In the genomic region with DNA sequence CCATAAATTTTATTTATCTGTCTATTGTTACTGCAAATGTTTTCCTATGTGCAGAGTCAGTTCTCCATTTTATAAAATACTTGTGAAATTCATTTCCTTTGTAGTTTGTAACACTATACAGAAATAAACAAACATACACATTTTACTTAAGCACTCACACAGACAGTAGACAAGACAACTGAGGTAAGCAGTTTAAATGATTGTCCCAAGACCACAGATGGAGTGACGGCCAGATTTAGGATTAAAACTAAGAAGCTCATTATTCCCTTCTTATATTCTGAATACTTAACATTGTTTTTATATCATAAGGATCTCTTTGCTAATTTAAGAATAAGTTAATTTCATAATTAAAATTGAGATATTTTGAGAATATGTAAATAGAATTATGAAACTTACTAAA, we compare ENCODE assay signal across 2 cellular contexts.
TF ChIP-seq lines count a peak whose summit lies in the region.

No MANE protein-coding gene starts in this region.

TF ChIP-seq in SK-N-SH, 30 proteins besides CTCF, POLR2A, EP300 and RAD21 (continued from another document):
- TF ChIP-seq, protein P1, sequence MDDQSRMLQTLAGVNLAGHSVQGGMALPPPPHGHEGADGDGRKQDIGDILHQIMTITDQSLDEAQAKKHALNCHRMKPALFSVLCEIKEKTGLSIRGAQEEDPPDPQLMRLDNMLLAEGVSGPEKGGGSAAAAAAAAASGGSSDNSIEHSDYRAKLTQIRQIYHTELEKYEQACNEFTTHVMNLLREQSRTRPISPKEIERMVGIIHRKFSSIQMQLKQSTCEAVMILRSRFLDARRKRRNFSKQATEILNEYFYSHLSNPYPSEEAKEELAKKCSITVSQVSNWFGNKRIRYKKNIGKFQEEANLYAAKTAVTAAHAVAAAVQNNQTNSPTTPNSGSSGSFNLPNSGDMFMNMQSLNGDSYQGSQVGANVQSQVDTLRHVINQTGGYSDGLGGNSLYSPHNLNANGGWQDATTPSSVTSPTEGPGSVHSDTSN (IDR thresholded peaks at IDR 0.05) = no peak
- TF ChIP-seq JUND (IDR thresholded peaks at IDR 0.05) = no peak
- no peak for TF ChIP-seq RCOR1 (IDR thresholded peaks at IDR 0.05; ENCODE audit: low read length)
- TF ChIP-seq, protein P2, sequence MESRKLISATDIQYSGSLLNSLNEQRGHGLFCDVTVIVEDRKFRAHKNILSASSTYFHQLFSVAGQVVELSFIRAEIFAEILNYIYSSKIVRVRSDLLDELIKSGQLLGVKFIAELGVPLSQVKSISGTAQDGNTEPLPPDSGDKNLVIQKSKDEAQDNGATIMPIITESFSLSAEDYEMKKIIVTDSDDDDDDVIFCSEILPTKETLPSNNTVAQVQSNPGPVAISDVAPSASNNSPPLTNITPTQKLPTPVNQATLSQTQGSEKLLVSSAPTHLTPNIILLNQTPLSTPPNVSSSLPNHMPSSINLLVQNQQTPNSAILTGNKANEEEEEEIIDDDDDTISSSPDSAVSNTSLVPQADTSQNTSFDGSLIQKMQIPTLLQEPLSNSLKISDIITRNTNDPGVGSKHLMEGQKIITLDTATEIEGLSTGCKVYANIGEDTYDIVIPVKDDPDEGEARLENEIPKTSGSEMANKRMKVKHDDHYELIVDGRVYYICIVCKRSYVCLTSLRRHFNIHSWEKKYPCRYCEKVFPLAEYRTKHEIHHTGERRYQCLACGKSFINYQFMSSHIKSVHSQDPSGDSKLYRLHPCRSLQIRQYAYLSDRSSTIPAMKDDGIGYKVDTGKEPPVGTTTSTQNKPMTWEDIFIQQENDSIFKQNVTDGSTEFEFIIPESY (IDR thresholded peaks at IDR 0.05; ENCODE audit: borderline replicate concordance, low read depth) = no peak
- TF ChIP-seq TAF1 (IDR thresholded peaks at IDR 0.05; ENCODE audit: borderline replicate concordance, low read depth, low read length) = no peak
- no peak for TF ChIP-seq TEAD4 (IDR thresholded peaks at IDR 0.05; ENCODE audit: borderline replicate concordance, insufficient read depth)
- TF ChIP-seq EZH2phosphoT487 (IDR thresholded peaks at IDR 0.05; ENCODE audit: borderline replicate concordance, low read depth) = no peak
- no peak for TF ChIP-seq GABPA (IDR thresholded peaks at IDR 0.05; ENCODE audit: low read depth)
- no peak for TF ChIP-seq SMC3 (IDR thresholded peaks at IDR 0.05; ENCODE audit: low read depth, low read length)
- no peak for TF ChIP-seq NFIC (IDR thresholded peaks at IDR 0.05; ENCODE audit: borderline replicate concordance)
- no peak for TF ChIP-seq FOXJ3 (CRISPR knock-in tag; IDR thresholded peaks at IDR 0.05)
- TF ChIP-seq, protein P3, sequence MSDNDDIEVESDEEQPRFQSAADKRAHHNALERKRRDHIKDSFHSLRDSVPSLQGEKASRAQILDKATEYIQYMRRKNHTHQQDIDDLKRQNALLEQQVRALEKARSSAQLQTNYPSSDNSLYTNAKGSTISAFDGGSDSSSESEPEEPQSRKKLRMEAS (IDR thresholded peaks at IDR 0.05; ENCODE audit: low read depth) = no peak
- no peak for TF ChIP-seq ELF1 (IDR thresholded peaks at IDR 0.05)
- TF ChIP-seq, protein P4, sequence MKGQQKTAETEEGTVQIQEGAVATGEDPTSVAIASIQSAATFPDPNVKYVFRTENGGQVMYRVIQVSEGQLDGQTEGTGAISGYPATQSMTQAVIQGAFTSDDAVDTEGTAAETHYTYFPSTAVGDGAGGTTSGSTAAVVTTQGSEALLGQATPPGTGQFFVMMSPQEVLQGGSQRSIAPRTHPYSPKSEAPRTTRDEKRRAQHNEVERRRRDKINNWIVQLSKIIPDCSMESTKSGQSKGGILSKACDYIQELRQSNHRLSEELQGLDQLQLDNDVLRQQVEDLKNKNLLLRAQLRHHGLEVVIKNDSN (IDR thresholded peaks at IDR 0.05; ENCODE audit: borderline replicate concordance, low read depth) = no peak
TF ChIP-seq in SK-N-SH: peak in this region for 0.

TF ChIP-seq in SK-N-SH treated with all-trans-retinoic acid at 6 μM for 48 hours, 23 proteins besides CTCF, POLR2A, EP300 and RAD21 (continued from another document):
- TF ChIP-seq ARNTL (CRISPR knock-in tag; IDR thresholded peaks at IDR 0.05; ENCODE audit: borderline replicate concordance, low read depth) = no peak
- TF ChIP-seq ZFP30 (CRISPR knock-in tag; IDR thresholded peaks at IDR 0.05) = no peak
- TF ChIP-seq ZFP3 (CRISPR knock-in tag; IDR thresholded peaks at IDR 0.05) = no peak
- TF ChIP-seq ESRRG (CRISPR knock-in tag; IDR thresholded peaks at IDR 0.05) = no peak
- TF ChIP-seq ZC3H10 (CRISPR knock-in tag; IDR thresholded peaks at IDR 0.05) = no peak
- TF ChIP-seq, protein P5, sequence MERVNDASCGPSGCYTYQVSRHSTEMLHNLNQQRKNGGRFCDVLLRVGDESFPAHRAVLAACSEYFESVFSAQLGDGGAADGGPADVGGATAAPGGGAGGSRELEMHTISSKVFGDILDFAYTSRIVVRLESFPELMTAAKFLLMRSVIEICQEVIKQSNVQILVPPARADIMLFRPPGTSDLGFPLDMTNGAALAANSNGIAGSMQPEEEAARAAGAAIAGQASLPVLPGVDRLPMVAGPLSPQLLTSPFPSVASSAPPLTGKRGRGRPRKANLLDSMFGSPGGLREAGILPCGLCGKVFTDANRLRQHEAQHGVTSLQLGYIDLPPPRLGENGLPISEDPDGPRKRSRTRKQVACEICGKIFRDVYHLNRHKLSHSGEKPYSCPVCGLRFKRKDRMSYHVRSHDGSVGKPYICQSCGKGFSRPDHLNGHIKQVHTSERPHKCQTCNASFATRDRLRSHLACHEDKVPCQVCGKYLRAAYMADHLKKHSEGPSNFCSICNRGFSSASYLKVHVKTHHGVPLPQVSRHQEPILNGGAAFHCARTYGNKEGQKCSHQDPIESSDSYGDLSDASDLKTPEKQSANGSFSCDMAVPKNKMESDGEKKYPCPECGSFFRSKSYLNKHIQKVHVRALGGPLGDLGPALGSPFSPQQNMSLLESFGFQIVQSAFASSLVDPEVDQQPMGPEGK (CRISPR knock-in tag; IDR thresholded peaks at IDR 0.05; ENCODE audit: borderline replicate concordance) = no peak
- no peak for TF ChIP-seq CSDC2 (CRISPR knock-in tag; IDR thresholded peaks at IDR 0.05)
- TF ChIP-seq OSR1 (CRISPR knock-in tag; IDR thresholded peaks at IDR 0.05) = no peak
- no peak for TF ChIP-seq ZNF565 (CRISPR knock-in tag; conservative IDR thresholded peaks at IDR 0.05; ENCODE audit: low read depth)
